9 cellular contexts compared by ENCODE assay signal in the genomic region with DNA sequence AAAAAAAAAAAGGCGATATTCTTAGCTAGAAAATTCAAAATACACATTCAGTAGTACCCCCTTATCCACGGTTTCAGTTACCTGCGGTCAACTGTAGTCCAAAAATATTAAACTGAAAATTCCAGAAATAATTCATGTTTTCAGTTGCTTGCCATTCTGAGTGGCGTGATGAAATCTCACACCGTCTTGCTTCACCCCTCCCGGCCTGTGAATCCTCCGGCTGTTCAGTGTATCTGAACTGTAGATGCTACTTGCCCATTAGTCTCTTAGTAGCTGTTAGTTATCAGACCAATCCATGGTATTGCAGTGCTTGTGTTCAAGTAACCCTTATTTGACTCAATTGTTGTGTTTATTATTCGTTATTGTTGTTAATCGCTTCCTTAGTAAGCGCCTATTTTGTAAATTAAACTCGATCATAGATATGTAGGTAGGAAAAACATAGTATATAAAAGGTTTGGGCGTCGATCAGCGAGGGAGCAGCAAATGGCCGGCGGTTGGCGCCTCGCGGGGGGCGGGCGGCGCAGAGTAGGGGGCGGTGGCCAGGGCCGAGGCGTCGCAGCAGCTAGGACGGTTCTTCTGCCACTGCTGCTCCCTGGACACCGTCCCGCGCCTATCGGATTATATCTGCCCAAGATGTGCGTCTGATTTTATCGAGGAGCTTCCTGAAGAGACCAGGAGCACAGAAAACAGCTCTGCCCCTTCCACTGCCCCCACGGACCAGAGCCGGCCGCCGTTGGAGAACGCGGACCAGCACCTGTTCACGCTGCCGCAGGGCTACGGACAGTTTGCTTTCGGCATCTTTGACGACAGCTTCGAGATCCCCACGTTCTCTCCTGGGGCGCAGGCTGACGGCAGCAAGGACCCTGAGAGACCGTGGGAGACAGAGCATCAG. TPM values are rescaled to one million over a fixed set of nuclear protein-coding genes. Genes with fewer than 3 reads are reported as not detected.
DNase-seq lines count a peak whose midpoint lies in the region; ATAC-seq and TF ChIP-seq lines count a peak whose summit lies in the region.
"Had no signal": no experiment of that assay in that cellular context is flagged by ENCODE, and none has a peak within 500 bp of the region (broad histone marks: within the 10 kb centered on the region; RNA-seq: fewer than 3 reads in every experiment).

No MANE protein-coding gene starts in this region.

- H3K27me3 ChIP-seq in right cardiac atrium (ENCODE audit: control insufficient read depth, insufficient read depth) (no peaks in the 10 kb centered on the region), spleen (replicated peaks in 1 of 7) (peaks cover 0 to 71% (median 47%) of the 10 kb centered on the region in 7 donors)

- TF ChIP-seq POLR2A in spleen (IDR thresholded peaks at IDR 0.05), result no peak

- H3K4me1 Mint-ChIP-seq in T-helper 17 cell, result peaks cover 16% of the 10 kb centered on the region

- peak; percentile 14 for ATAC-seq in GM19372 (IDR thresholded peaks at IDR 0.05; ENCODE audit: low read depth, unreplicated experiment)
- ATAC-seq in T-helper 17 cell, result no peak
- ATAC-seq in right cardiac atrium, result peak; percentile 20 to 23

- peaks cover 53% of the 10 kb centered on the region for H3K27me3 Mint-ChIP-seq in T-helper 17 cell

- 27% methylated on average over 49 of the region's 49 CpGs for WGBS in right cardiac atrium
- 20 to 44% (median 34%) methylated on average over 44 to 49 of the region's 49 CpGs for WGBS in spleen, 5 donors

- intact Hi-C loops in right cardiac atrium (cut with DNase I) (no loop called here), spleen (cut with DNase I; ENCODE audit: low total_unique reads) (no loop called here)

- TF ChIP-seq CTCF in spleen (IDR thresholded peaks at IDR 0.05 in 8 of 11, conservative IDR thresholded peaks at IDR 0.05 in 3 of 11), result no peak

- peaks cover 5% of the 10 kb centered on the region for H3K36me3 Mint-ChIP-seq in T-helper 17 cell (ENCODE audit: low read depth)

- peak in 1 of 3 donors; percentile 6 for DNase-seq in T-helper 17 cell
- peak in 2 of 3 donors; percentile 43 to 55 for DNase-seq in right cardiac atrium
- no peak for DNase-seq in spleen
- no peak for DNase-seq in NCI-H2107 (lab: John Stamatoyannopoulos, UW)
- DNase-seq in NCI-H128 (lab: John Stamatoyannopoulos, UW; ENCODE audit: unreplicated experiment), result no peak
- no peak for DNase-seq in HuH-7 (ENCODE audit: low spot score)
- DNase-seq in NCI-H1105 (lab: John Stamatoyannopoulos, UW), result no peak
- DNase-seq: NCI-H1436 had no signal

- H3K4me1 ChIP-seq in right cardiac atrium (ENCODE audit: control insufficient read depth, insufficient read depth, low read length) (no peaks in the 10 kb centered on the region), spleen (peaks cover 6 to 28% (median 21%) of the 10 kb centered on the region in 6 donors)

- H3K27ac Mint-ChIP-seq in T-helper 17 cell, result no peak overlapping the region

- H3K4me3 Mint-ChIP-seq in T-helper 17 cell, result peak overlapping the region; percentile 88

- no peaks in the 10 kb centered on the region for H3K36me3 ChIP-seq in spleen

- H3K4me3 ChIP-seq in right cardiac atrium (ENCODE audit: low read length), result peak overlapping the region; percentile 8
- H3K4me3 ChIP-seq in spleen, result peak overlapping the region; percentile 16 to 71 (median 30)

- H3K9me3 ChIP-seq in T-helper 17 cell (ENCODE audit: control insufficient read depth, low read length, poor library complexity, severe bottlenecking) (no peaks in the 10 kb centered on the region), right cardiac atrium (ENCODE audit: control insufficient read depth, low read length) (no peaks in the 10 kb centered on the region), spleen (no peaks in the 10 kb centered on the region)

- H3K27ac ChIP-seq in right cardiac atrium (ENCODE audit: low read length) (no peak overlapping the region), spleen (peak overlapping the region in 1 of 8 donors; percentile 26)

RNA-seq across cellular contexts. Expression of a gene that starts 39.8 kb away (rescaled TPM):
- 10 to 100 TPM; 25.8 to 26.3 TPM for total RNA-seq in T-helper 17 cell
- 100 to 1,000 TPM in 3 of 4 donors, 10 to 100 TPM in 1; 92.3 to 194 (median 175) TPM for total RNA-seq in right cardiac atrium
- polyA plus RNA-seq in right cardiac atrium, result 94.4 TPM
- 10 to 100 TPM; 15.0 to 23.9 (median 21.1) TPM for total RNA-seq in spleen
- 10 to 100 TPM in 1 of 3 donors, 1 to 10 TPM in 2; 6.7 to 12.5 (median 9.4) TPM for polyA plus RNA-seq in spleen

Comparison
In these comparisons a context has a peak if more than half of its experiments do, and no peak if none do; other contexts are left out.
1. DNase-seq: peak in right cardiac atrium (2 of 3); none in spleen (single experiment), NCI-H2107 (single experiment), NCI-H128 (single experiment), HuH-7 (single experiment) and NCI-H1105 (single experiment).